37 cellular contexts compared by ENCODE assay signal in genomic region chrX:8921615-8922014, GRCh38.
"Had no signal": no experiment of that assay in that cellular context is flagged by ENCODE, and none has a peak within 500 bp of the region (broad histone marks: within the 10 kb centered on the region; RNA-seq: fewer than 3 reads in every experiment).

No MANE protein-coding gene starts in this region.

- H3K4me1 ChIP-seq: adrenal gland had no signal

- H3K9me3 Mint-ChIP-seq: activated B cell treated with CpG ODN at 0.5 μM for 24 hours; activated CD4-positive, alpha-beta memory T cell treated with anti-CD3 and anti-CD28 coated beads for 36 hours; activated CD4-positive, alpha-beta T cell treated with anti-CD3 and anti-CD28 coated beads, Interleukin-2, amount 10 ng/mL, durations not matched to agents 24 days and 14 days; activated CD8-positive, alpha-beta T cell treated with anti-CD3 and anti-CD28 coated beads for 36 hours; activated naive CD4-positive, alpha-beta T cell treated with anti-CD3 and anti-CD28 coated beads for 36 hours; activated naive CD4-positive, alpha-beta T cell treated with anti-CD3 and anti-CD28 coated beads, Interleukin-2, amount 50 U/mL, for 72 hours; activated naive CD8-positive, alpha-beta T cell treated with anti-CD3 and anti-CD28 coated beads for 36 hours; activated T-cell treated with anti-CD3 and anti-CD28 coated beads, Interleukin-2, amount 50 U/mL, for 4 hours; activated T-helper 1 cell treated with anti-CD3 and anti-CD28 coated beads, Interleukin-12 subunit alpha, Interleukin-12 subunit beta, Interleukin-2, Interleukin-4 antibody, amounts not matched to agents 30 ng/mL and 10 ng/mL and 1 ng/mL, durations not matched to agents 14 hours and 24 hours and 36 hours; activated T-helper 17 cell treated with anti-CD3 and anti-CD28 coated beads, Interleukin-2, amount 50 U/mL, for 72 hours; central memory CD8-positive, alpha-beta T cell; T-helper 1 cell treated with Interleukin-12 subunit alpha and Interleukin-12 subunit beta and Interleukin-4 antibody, amounts not matched to agents 30 μg/mL and 1 μg/mL, for 36 hours; T-helper 2 cell treated with Interferon-gamma antibody and Interleukin-4, amounts not matched to agents 5 μg/mL and 100 μg/mL, for 36 hours had no signal

- H3K4me3 ChIP-seq: adrenal gland, cardiac muscle cell had no signal

- FAIRE-seq: bronchial epithelial cell, TTC549 had no signal

- H3K27ac Mint-ChIP-seq: activated B cell treated with CpG ODN at 0.5 μM for 24 hours; activated CD4-positive, alpha-beta memory T cell treated with anti-CD3 and anti-CD28 coated beads for 36 hours; activated CD4-positive, alpha-beta T cell treated with anti-CD3 and anti-CD28 coated beads, Interleukin-2, amount 10 ng/mL, durations not matched to agents 24 days and 14 days; activated CD8-positive, alpha-beta T cell treated with anti-CD3 and anti-CD28 coated beads for 36 hours; activated naive CD4-positive, alpha-beta T cell treated with anti-CD3 and anti-CD28 coated beads for 36 hours; activated naive CD4-positive, alpha-beta T cell treated with anti-CD3 and anti-CD28 coated beads, Interleukin-2, amount 50 U/mL, for 72 hours; activated naive CD8-positive, alpha-beta T cell treated with anti-CD3 and anti-CD28 coated beads for 36 hours; activated T-cell treated with anti-CD3 and anti-CD28 coated beads, Interleukin-2, amount 50 U/mL, for 72 hours; activated T-helper 1 cell treated with anti-CD3 and anti-CD28 coated beads, Interleukin-12 subunit alpha, Interleukin-12 subunit beta, Interleukin-2, Interleukin-4 antibody, amounts not matched to agents 30 ng/mL and 10 ng/mL and 1 ng/mL, durations not matched to agents 14 hours and 24 hours and 36 hours; activated T-helper 17 cell treated with anti-CD3 and anti-CD28 coated beads, Interleukin-2, amount 50 U/mL, for 72 hours; brain; T-helper 1 cell treated with Interleukin-12 subunit alpha and Interleukin-12 subunit beta and Interleukin-4 antibody, amounts not matched to agents 30 μg/mL and 1 μg/mL, for 36 hours; T-helper 2 cell treated with Interferon-gamma antibody and Interleukin-4, amounts not matched to agents 5 μg/mL and 100 μg/mL, for 36 hours had no signal

- H3K9me3 ChIP-seq: adrenal gland had no signal

- DNase-seq: activated B cell treated with CpG ODN at 0.5 μM for 24 hours; activated CD4-positive, alpha-beta memory T cell treated with anti-CD3 and anti-CD28 coated beads for 36 hours; activated CD4-positive, alpha-beta T cell treated with anti-CD3 and anti-CD28 coated beads for 4 hours; activated CD4-positive, alpha-beta T cell treated with anti-CD3 and anti-CD28 coated beads, Interleukin-2, amount 10 ng/mL, durations not matched to agents 24 days and 14 days; activated CD4-positive, alpha-beta T cell treated with anti-CD3 and anti-CD28 coated beads, Interleukin-2, amount 50 U/mL, for 1 hour; activated CD4-positive, alpha-beta T cell treated with anti-CD3 and anti-CD28 coated beads, Interleukin-2, amount 50 U/mL, for 4 hours; activated CD4-positive, CD25-positive, alpha-beta regulatory T cell treated with anti-CD3 and anti-CD28 coated beads, Interleukin-2, amount 50 U/mL, for 72 hours; activated CD8-positive, alpha-beta memory T cell treated with anti-CD3 and anti-CD28 coated beads, Interleukin-2, amount 50 U/mL, for 4 hours; activated CD8-positive, alpha-beta T cell treated with anti-CD3 and anti-CD28 coated beads for 36 hours; activated effector memory CD4-positive, alpha-beta T cell treated with anti-CD3 and anti-CD28 coated beads, Interleukin-2, amount 50 U/mL, for 16 hours; activated gamma-delta T cell treated with Interleukin-2 at 50 U/mL for 16 hours; activated naive CD4-positive, alpha-beta T cell; activated naive CD4-positive, alpha-beta T cell treated with anti-CD3 and anti-CD28 coated beads for 36 hours; activated naive CD4-positive, alpha-beta T cell treated with anti-CD3 and anti-CD28 coated beads, Interleukin-2, amount 50 U/mL, for 16 hours; activated naive CD8-positive, alpha-beta T cell treated with anti-CD3 and anti-CD28 coated beads for 36 hours; activated T-cell treated with anti-CD3 and anti-CD28 coated beads for 4 hours; activated T-cell treated with anti-CD3 and anti-CD28 coated beads, Interleukin-2, amount 50 U/mL, for 1 hour; activated T-cell treated with anti-CD3 and anti-CD28 coated beads, Interleukin-2, amount 50 U/mL, for 4 hours; activated T-cell treated with anti-CD3 and anti-CD28 coated beads, Interleukin-2, amount 50 U/mL, for 72 hours; adrenal gland; amniotic stem cell; aorta; caudate nucleus; cerebellar nuclear complex; T-helper 2 cell; T-helper 9 cell had no signal

- H3K4me1 Mint-ChIP-seq: activated B cell treated with CpG ODN at 0.5 μM for 24 hours; activated CD4-positive, alpha-beta T cell treated with anti-CD3 and anti-CD28 coated beads, Interleukin-2, amount 10 ng/mL, durations not matched to agents 24 days and 14 days; activated naive CD8-positive, alpha-beta T cell treated with anti-CD3 and anti-CD28 coated beads for 36 hours; activated T-helper 17 cell treated with anti-CD3 and anti-CD28 coated beads, Interleukin-2, amount 50 U/mL, for 72 hours; central memory CD8-positive, alpha-beta T cell had no signal

- H3K27me3 ChIP-seq: cardiac muscle cell had no signal

- H3K27ac ChIP-seq: adrenal gland, cardiac muscle cell, VCaP had no signal

- H3K36me3 Mint-ChIP-seq: activated CD4-positive, alpha-beta memory T cell treated with anti-CD3 and anti-CD28 coated beads for 36 hours; activated naive CD8-positive, alpha-beta T cell treated with anti-CD3 and anti-CD28 coated beads for 36 hours; brain had no signal

- H3K27me3 Mint-ChIP-seq: activated CD4-positive, alpha-beta memory T cell treated with anti-CD3 and anti-CD28 coated beads for 36 hours had no signal

- H3K36me3 ChIP-seq: adrenal gland, cardiac muscle cell had no signal

- H3K4me3 Mint-ChIP-seq: activated B cell treated with CpG ODN at 0.5 μM for 24 hours; activated CD4-positive, alpha-beta memory T cell treated with anti-CD3 and anti-CD28 coated beads for 36 hours; activated CD4-positive, alpha-beta T cell treated with anti-CD3 and anti-CD28 coated beads, Interleukin-2, amount 10 ng/mL, durations not matched to agents 24 days and 14 days; activated CD8-positive, alpha-beta T cell treated with anti-CD3 and anti-CD28 coated beads for 36 hours; activated naive CD4-positive, alpha-beta T cell treated with anti-CD3 and anti-CD28 coated beads for 36 hours; activated naive CD8-positive, alpha-beta T cell treated with anti-CD3 and anti-CD28 coated beads for 36 hours; activated T-cell treated with anti-CD3 and anti-CD28 coated beads, Interleukin-2, amount 50 U/mL, for 4 hours; activated T-cell treated with anti-CD3 and anti-CD28 coated beads, Interleukin-2, amount 50 U/mL, for 72 hours; activated T-helper 1 cell treated with anti-CD3 and anti-CD28 coated beads, Interleukin-12 subunit alpha, Interleukin-12 subunit beta, Interleukin-2, Interleukin-4 antibody, amounts not matched to agents 30 ng/mL and 10 ng/mL and 1 ng/mL, durations not matched to agents 14 hours and 24 hours and 36 hours; activated T-helper 17 cell treated with anti-CD3 and anti-CD28 coated beads, Interleukin-2, amount 50 U/mL, for 72 hours; brain; central memory CD8-positive, alpha-beta T cell; T-helper 1 cell treated with Interleukin-12 subunit alpha and Interleukin-12 subunit beta and Interleukin-4 antibody, amounts not matched to agents 30 μg/mL and 1 μg/mL, for 36 hours; T-helper 2 cell treated with Interferon-gamma antibody and Interleukin-4, amounts not matched to agents 5 μg/mL and 100 μg/mL, for 36 hours had no signal
